1 cellular context compared by ENCODE assay signal in genomic region chr22:36998620-36999351, GRCh38.
TF ChIP-seq lines count a peak whose summit lies in the region.

No MANE protein-coding gene starts in this region.

TF ChIP-seq in HepG2, 621 proteins besides CTCF, POLR2A, EP300 and RAD21:
- TF ChIP-seq PCBP1 (IDR thresholded peaks at IDR 0.05; ENCODE audit: borderline replicate concordance, low read depth, low read length) (no peak), SATB2 (CRISPR knock-in tag; IDR thresholded peaks at IDR 0.05) (no peak), FOSL1 (CRISPR knock-in tag; IDR thresholded peaks at IDR 0.05; ENCODE audit: borderline replicate concordance) (no peak), ATF3 (CRISPR knock-in tag; IDR thresholded peaks at IDR 0.05) (no peak), FOSL2 (CRISPR knock-in tag; IDR thresholded peaks at IDR 0.05) (peak; percentile 38; the same call in 1 of the 2 replicates), SMARCE1 (IDR thresholded peaks at IDR 0.05; ENCODE audit: borderline replicate concordance) (no peak), SNAPC4 (CRISPR knock-in tag; IDR thresholded peaks at IDR 0.05) (no peak), ZNF205 (CRISPR knock-in tag; IDR thresholded peaks at IDR 0.05) (peak; percentile 95)
